Comparison of ENCODE assay signal across 8 cellular contexts in the genomic region with DNA sequence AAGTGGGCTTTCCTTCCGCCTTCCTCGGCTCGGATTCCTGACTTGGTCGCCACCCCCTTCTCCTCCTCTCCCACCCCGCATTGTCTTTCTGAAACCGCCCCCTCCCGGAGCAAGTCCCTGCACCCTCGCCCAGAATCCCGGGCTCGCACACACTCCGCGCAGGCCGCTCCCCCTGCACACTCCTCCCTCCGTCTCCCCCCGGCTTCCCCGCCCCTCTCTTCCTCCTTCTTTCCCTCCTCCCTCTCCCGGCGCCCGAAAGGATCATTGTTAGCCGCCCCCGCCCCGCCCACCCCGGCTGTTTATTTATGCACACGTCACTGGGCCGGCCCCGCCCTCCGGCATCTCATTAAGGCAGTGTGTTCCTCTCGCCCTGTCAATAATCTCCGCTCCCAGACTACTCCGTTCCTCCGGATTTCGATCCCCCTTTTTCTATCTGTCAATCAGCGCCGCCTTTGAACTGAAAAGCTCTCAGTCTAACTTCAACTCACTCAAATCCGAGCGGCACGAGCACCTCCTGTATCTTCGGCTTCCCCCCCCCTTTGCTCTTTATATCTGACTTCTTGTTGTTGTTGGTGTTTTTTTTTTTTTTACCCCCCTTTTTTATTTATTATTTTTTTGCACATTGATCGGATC. TPM values are rescaled to one million over a fixed set of nuclear protein-coding genes. Genes with fewer than 3 reads are reported as not detected.
DNase-seq lines count a peak whose midpoint lies in the region; ATAC-seq and TF ChIP-seq lines count a peak whose summit lies in the region.

Gene TCF7L2, plus strand, starts transcription at position 373 of the 633 bp plus-strand sequence. CDS start 510 bp downstream, outside the sequence.

- POLR2A ChIA-PET in OCI-LY7 (lab: Charles Lee) = interaction anchor here (0.5 to 0.8 kb wide), 3 partner anchors 17 to 161 kb away, joined by 3 read pairs; no protein-coding TSS in a partner anchor

- no peaks in the 10 kb centered on the region for H3K9me3 ChIP-seq in OCI-LY7 (ENCODE audit: low read length)

- TF ChIP-seq EP300 in Ishikawa (IDR thresholded peaks at IDR 0.05; ENCODE audit: borderline replicate concordance) = 0 out of 2 replicates have a peak, but pooled peaks have one; percentile 12

- intact Hi-C loops in OCI-LY7 (cut with micrococcal nuclease; ENCODE audit: unreplicated experiment) = loop anchor here (5.0 kb wide), 2 partner anchors 727 to 768 kb away; partner anchors contain the start of genes CASP7 and GPAM

- DNase-seq in OCI-LY7 (ENCODE audit: low spot score) (peak; percentile 86), epithelial cell of prostate (ENCODE audit: low read depth, low spot score) (peak; percentile 82), mesenteric fat pad (ENCODE audit: low spot score) (peak; percentile 97)
- DNase-seq in activated T-cell treated with anti-CD3 and anti-CD28 coated beads, Interleukin-2, amount 50 U/mL, for 1 hour = peak; percentile 63
- peak; percentile 37 for DNase-seq in stimulated activated CD8-positive, alpha-beta memory T cell treated with anti-CD3 and anti-CD28 coated beads, Interleukin-4, amount 100 ng/mL, for 24 hours (ENCODE audit: low read depth)

- CTCF ChIA-PET in OCI-LY7 (lab: Charles Lee; ENCODE audit: unreplicated experiment) = no interaction called here

- H3K79me2 ChIP-seq in OCI-LY7 (ENCODE audit: insufficient read depth, low read depth, low read length) = no peaks in the 10 kb centered on the region

- H3K4me3 ChIP-seq in GM12875 (ENCODE audit: low read depth, low read length) (peak within 1 kb of the TSS; percentile 19), OCI-LY7 (ENCODE audit: low read depth, low read length, poor library complexity, severe bottlenecking) (peak within 1 kb of the TSS; percentile 75)

- peak within 1 kb of the TSS; percentile 70 for H2AFZ ChIP-seq in OCI-LY7 (ENCODE audit: low read length)

- no peak for ATAC-seq in GM18520 (IDR thresholded peaks at IDR 0.05; ENCODE audit: unreplicated experiment)

- TF ChIP-seq CTCF in GM12875 (IDR thresholded peaks at IDR 0.05; ENCODE audit: borderline replicate concordance, insufficient read depth, low read depth, low read length) (no peak), OCI-LY7 (conservative IDR thresholded peaks at IDR 0.05; ENCODE audit: low read length) (no peak)

- BruUV-seq in OCI-LY7 (replicated peaks; lab: Mats Ljungman, UMichigan) = no TSS peak

- TF ChIP-seq RAD21 in Ishikawa (IDR thresholded peaks at IDR 0.05; ENCODE audit: low read depth) = no peak

- H3K9me2 ChIP-seq in OCI-LY7 (ENCODE audit: insufficient read depth, low read length) = no peaks in the 10 kb centered on the region

- no peaks in the 10 kb centered on the region for H3K36me3 ChIP-seq in OCI-LY7 (ENCODE audit: insufficient read depth, low read length)

- peak within 1 kb of the TSS; percentile 44 for H3K27ac ChIP-seq in OCI-LY7 (ENCODE audit: low read depth, low read length, poor library complexity, severe bottlenecking)
- H3K27ac ChIP-seq in epithelial cell of prostate = peak within 1 kb of the TSS; percentile 90

- H3K4me1 ChIP-seq in OCI-LY7 (ENCODE audit: insufficient read depth, low read length, poor library complexity, severe bottlenecking) = peaks cover 13% of the 10 kb centered on the region

- no peaks in the 10 kb centered on the region for H4K20me1 ChIP-seq in OCI-LY7 (ENCODE audit: insufficient read depth, low read length)

- H3K4me2 ChIP-seq in OCI-LY7 (ENCODE audit: low read length) = peak within 1 kb of the TSS; percentile 81

TF ChIP-seq in Ishikawa, 13 proteins besides CTCF, POLR2A, EP300 and RAD21:
- TF ChIP-seq TAF1 (IDR thresholded peaks at IDR 0.05; ENCODE audit: low read depth) = no peak
- peak; percentile 42; the same call in 1 of the 2 replicates for TF ChIP-seq TCF12 (IDR thresholded peaks at IDR 0.05; ENCODE audit: low read depth)
- TF ChIP-seq EGR1 (IDR thresholded peaks at IDR 0.05) = no peak; the same call in 1 of the 2 replicates
- peak; percentile 52; the same call in 1 of the 2 replicates for TF ChIP-seq CREB1 (IDR thresholded peaks at IDR 0.05; ENCODE audit: low read depth)
- TF ChIP-seq TEAD4 (IDR thresholded peaks at IDR 0.05) = no peak
- 0 out of 2 replicates have a peak, but pooled peaks have one; percentile 7 for TF ChIP-seq YY1 (IDR thresholded peaks at IDR 0.05; ENCODE audit: low read depth)
- TF ChIP-seq NFIC (IDR thresholded peaks at IDR 0.05) = no peak
- TF ChIP-seq, protein P1, sequence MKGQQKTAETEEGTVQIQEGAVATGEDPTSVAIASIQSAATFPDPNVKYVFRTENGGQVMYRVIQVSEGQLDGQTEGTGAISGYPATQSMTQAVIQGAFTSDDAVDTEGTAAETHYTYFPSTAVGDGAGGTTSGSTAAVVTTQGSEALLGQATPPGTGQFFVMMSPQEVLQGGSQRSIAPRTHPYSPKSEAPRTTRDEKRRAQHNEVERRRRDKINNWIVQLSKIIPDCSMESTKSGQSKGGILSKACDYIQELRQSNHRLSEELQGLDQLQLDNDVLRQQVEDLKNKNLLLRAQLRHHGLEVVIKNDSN (IDR thresholded peaks at IDR 0.05) = no peak
- peak; percentile 20 for TF ChIP-seq MAX (IDR thresholded peaks at IDR 0.05)
- TF ChIP-seq ZBTB7A (IDR thresholded peaks at IDR 0.05; ENCODE audit: low read depth) = peak; percentile 59

RNA-seq across cellular contexts. Expression of gene TCF7L2, which starts in this region (rescaled TPM):
- 1.3 and 2.8 TPM in 2 replicates for total RNA-seq in OCI-LY7 (2014; rRNA removed; shearing (Covaris generic))
- 8.0 and 8.5 TPM in 2 replicates for total RNA-seq in OCI-LY7 (2022)
- total RNA-seq in mesenteric fat pad = 60.1 TPM

Comparison
In these comparisons a context has a peak if more than half of its experiments do, and no peak if none do; other contexts are left out.
1. DNase-seq: peak in every context shown above with its lines; median percentile 97 in mesenteric fat pad; 86 in OCI-LY7; 82 in epithelial cell of prostate; 63 in activated T-cell treated with anti-CD3 and anti-CD28 coated beads, Interleukin-2, amount 50 U/mL, for 1 hour; 37 in stimulated activated CD8-positive, alpha-beta memory T cell treated with anti-CD3 and anti-CD28 coated beads, Interleukin-4, amount 100 ng/mL, for 24 hours.